Comparison of ENCODE assay signal across 9 cellular contexts in genomic region chr6:155915651-155916050, GRCh38.
"Had no signal": no experiment of that assay in that cellular context is flagged by ENCODE, and none has a peak within 500 bp of the region (broad histone marks: within the 10 kb centered on the region; RNA-seq: fewer than 3 reads in every experiment).

No MANE protein-coding gene starts in this region.

- H3K4me3 Mint-ChIP-seq: HFFc6, IgD-negative memory B cell had no signal

- H3K9me3 ChIP-seq: HAP-1 had no signal

- H2AFZ ChIP-seq: GM23248 had no signal

- H3K4me1 ChIP-seq: HAP-1 had no signal

- H3K36me3 ChIP-seq: HAP-1 had no signal

- H3K27ac Mint-ChIP-seq: HFFc6, IgD-negative memory B cell had no signal

- H3K9ac ChIP-seq: GM23248 had no signal

- H3K27me3 Mint-ChIP-seq: IgD-negative memory B cell had no signal

- H3K4me3 ChIP-seq: GM23248, HAP-1 had no signal

- DNase-seq: GM23248, GOT3, H7, HFFc6 had no signal

- H3K4me1 Mint-ChIP-seq: IgD-negative memory B cell had no signal

- ATAC-seq: HCT116, HepG2 had no signal

- H3K9me3 Mint-ChIP-seq: HFFc6 had no signal

- FAIRE-seq: HepG2 had no signal

- H3K27ac ChIP-seq: GM23248, HL-60 had no signal
